In the genomic region with DNA sequence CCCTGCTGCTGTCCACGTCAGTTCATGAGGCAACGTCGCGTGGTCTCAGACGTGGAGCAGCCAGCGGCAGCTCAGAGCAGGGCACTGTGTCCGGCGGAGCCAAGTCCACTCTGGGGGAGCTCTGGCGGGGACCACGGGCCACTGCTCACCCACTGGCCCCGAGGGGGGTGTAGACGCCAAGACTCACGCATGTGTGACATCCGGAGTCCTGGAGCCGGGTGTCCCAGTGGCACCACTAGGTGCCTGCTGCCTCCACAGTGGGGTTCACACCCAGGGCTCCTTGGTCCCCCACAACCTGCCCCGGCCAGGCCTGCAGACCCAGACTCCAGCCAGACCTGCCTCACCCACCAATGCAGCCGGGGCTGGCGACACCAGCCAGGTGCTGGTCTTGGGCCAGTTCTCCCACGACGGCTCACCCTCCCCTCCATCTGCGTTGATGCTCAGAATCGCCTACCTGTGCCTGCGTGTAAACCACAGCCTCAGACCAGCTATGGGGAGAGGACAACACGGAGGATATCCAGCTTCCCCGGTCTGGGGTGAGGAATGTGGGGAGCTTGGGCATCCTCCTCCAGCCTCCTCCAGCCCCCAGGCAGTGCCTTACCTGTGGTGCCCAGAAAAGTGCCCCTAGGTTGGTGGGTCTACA, we compare ENCODE assay signal across 20 cellular contexts. TPM values are rescaled to one million over a fixed set of nuclear protein-coding genes. Genes with fewer than 3 reads are reported as not detected.
DNase-seq lines count a peak whose midpoint lies in the region; ATAC-seq and TF ChIP-seq lines count a peak whose summit lies in the region.
"Had no signal": no experiment of that assay in that cellular context is flagged by ENCODE, and none has a peak within 500 bp of the region (broad histone marks: within the 10 kb centered on the region; RNA-seq: fewer than 3 reads in every experiment).

No MANE protein-coding gene starts in this region.

- no peak overlapping the region for H3K4me3 Mint-ChIP-seq in dendritic cell treated with granulocyte-macrophage colony-stimulating factor and Interleukin-4, amounts not matched to agents 40 ng/mL and 50 ng/mL, for 4 days
- no peak overlapping the region for H3K4me3 Mint-ChIP-seq in nephron progenitor cell

- no peaks in the 10 kb centered on the region for H3K4me1 ChIP-seq in cardiac muscle cell (ENCODE audit: low read depth)
- peaks cover 0 to 14% of the 10 kb centered on the region in 2 donors for H3K4me1 ChIP-seq in right atrium auricular region
- peaks cover 16% of the 10 kb centered on the region for H3K4me1 ChIP-seq in upper lobe of right lung
- peaks cover 9% of the 10 kb centered on the region for H3K4me1 ChIP-seq in testis
- H3K4me1 ChIP-seq: BE2C had no signal

- peak overlapping the region; percentile 17 for H3K27ac ChIP-seq in cardiac muscle cell
- no peak overlapping the region for H3K27ac ChIP-seq in right atrium auricular region
- H3K27ac ChIP-seq in upper lobe of right lung, result no peak overlapping the region
- H3K27ac ChIP-seq in testis, result no peak overlapping the region

- DNase-seq in cardiac muscle cell (ENCODE audit: low read depth in 1 of 2, low spot score in 1 of 2) (no peak), right atrium auricular region (ENCODE audit: low spot score) (no peak), nephron progenitor cell (no peak), upper lobe of right lung (peak; percentile 70), testis (no peak)
- DNase-seq: BE2C; CD4-positive, CD25-positive, alpha-beta regulatory T cell; COR-L47; GF-D8; KG1; NCI-H1105 treated with DMSO at 0.1 percent for 48 hours; NCI-H1694; NCI-H2081 treated with DMSO at 0.1 percent for 48 hours; OCI-M1; SIG-M5 had no signal

- no peak for TF ChIP-seq POLR2A in testis (IDR thresholded peaks at IDR 0.05)

- H3K36me3 ChIP-seq in cardiac muscle cell (no peaks in the 10 kb centered on the region), right atrium auricular region (peaks cover 14% of the 10 kb centered on the region), upper lobe of right lung (no peaks in the 10 kb centered on the region), testis (ENCODE audit: low read depth, missing control alignments) (no peaks in the 10 kb centered on the region)
- H3K36me3 ChIP-seq: BE2C, HAP-1 had no signal

- H3K4me3 ChIP-seq in cardiac muscle cell, result no peak overlapping the region
- no peak overlapping the region for H3K4me3 ChIP-seq in right atrium auricular region
- H3K4me3 ChIP-seq in upper lobe of right lung, result no peak overlapping the region
- H3K4me3 ChIP-seq in testis, result no peak overlapping the region
- H3K4me3 ChIP-seq: HAP-1 had no signal

- H3K9me3 ChIP-seq in cardiac muscle cell (ENCODE audit: low read depth), result no peaks in the 10 kb centered on the region
- no peaks in the 10 kb centered on the region for H3K9me3 ChIP-seq in right atrium auricular region
- no peaks in the 10 kb centered on the region for H3K9me3 ChIP-seq in upper lobe of right lung
- H3K9me3 ChIP-seq in testis, result no peaks in the 10 kb centered on the region
- H3K9me3 ChIP-seq: BE2C, HAP-1 had no signal

- no peaks in the 10 kb centered on the region for H3K9me3 Mint-ChIP-seq in dendritic cell treated with granulocyte-macrophage colony-stimulating factor and Interleukin-4, amounts not matched to agents 40 ng/mL and 50 ng/mL, for 4 days
- H3K9me3 Mint-ChIP-seq in nephron progenitor cell, result no peaks in the 10 kb centered on the region

- ATAC-seq in upper lobe of right lung (no peak), HG02610 (IDR thresholded peaks at IDR 0.05; ENCODE audit: unreplicated experiment) (no peak)

- peaks cover 19% of the 10 kb centered on the region for H3K4me1 Mint-ChIP-seq in dendritic cell treated with granulocyte-macrophage colony-stimulating factor and Interleukin-4, amounts not matched to agents 40 ng/mL and 50 ng/mL, for 4 days (ENCODE audit: low read depth)
- H3K4me1 Mint-ChIP-seq in nephron progenitor cell, result peaks cover 14% of the 10 kb centered on the region

- H3K36me3 Mint-ChIP-seq in dendritic cell treated with granulocyte-macrophage colony-stimulating factor and Interleukin-4, amounts not matched to agents 40 ng/mL and 50 ng/mL, for 4 days (ENCODE audit: low read depth), result peaks cover 6% of the 10 kb centered on the region
- no peaks in the 10 kb centered on the region for H3K36me3 Mint-ChIP-seq in nephron progenitor cell (ENCODE audit: low read depth)
- H3K36me3 Mint-ChIP-seq: CD4-positive, CD25-positive, alpha-beta regulatory T cell had no signal

- no peak for TF ChIP-seq CTCF in cardiac muscle cell (IDR thresholded peaks at IDR 0.05; ENCODE audit: low read depth, low read length)
- no peak for TF ChIP-seq CTCF in right atrium auricular region (IDR thresholded peaks at IDR 0.05)
- no peak for TF ChIP-seq CTCF in nephron progenitor cell (IDR thresholded peaks at IDR 0.05)
- TF ChIP-seq CTCF in upper lobe of right lung (IDR thresholded peaks at IDR 0.05), result no peak
- no peak for TF ChIP-seq CTCF in testis (IDR thresholded peaks at IDR 0.05)

- H3K27me3 Mint-ChIP-seq in dendritic cell treated with granulocyte-macrophage colony-stimulating factor and Interleukin-4, amounts not matched to agents 40 ng/mL and 50 ng/mL, for 4 days, result peaks cover 12% of the 10 kb centered on the region
- peaks cover 8% of the 10 kb centered on the region for H3K27me3 Mint-ChIP-seq in nephron progenitor cell (ENCODE audit: low read depth, poor library complexity)
- H3K27me3 Mint-ChIP-seq: CD4-positive, CD25-positive, alpha-beta regulatory T cell had no signal

- H3K27ac Mint-ChIP-seq in dendritic cell treated with granulocyte-macrophage colony-stimulating factor and Interleukin-4, amounts not matched to agents 40 ng/mL and 50 ng/mL, for 4 days, result peak overlapping the region; percentile 13
- peak overlapping the region; percentile 39 for H3K27ac Mint-ChIP-seq in nephron progenitor cell

- intact Hi-C loops in dendritic cell treated with granulocyte-macrophage colony-stimulating factor and Interleukin-4, amounts not matched to agents 40 ng/mL and 50 ng/mL, for 4 days (cut with micrococcal nuclease), result no loop called here
- intact Hi-C loops in upper lobe of right lung (cut with DNase I) (no loop called here), testis (cut with DNase I; ENCODE audit: low total_unique reads) (no loop called here)

- 64 to 75% methylated on average over 7 to 20 of the region's 25 CpGs for WGBS in testis, 2 donors

- no peaks in the 10 kb centered on the region for H3K27me3 ChIP-seq in cardiac muscle cell
- H3K27me3 ChIP-seq in right atrium auricular region, result no peaks in the 10 kb centered on the region
- H3K27me3 ChIP-seq in upper lobe of right lung, result no peaks in the 10 kb centered on the region
- no peaks in the 10 kb centered on the region for H3K27me3 ChIP-seq in testis

RNA-seq across cellular contexts. Expression of gene FSTL3, which starts 6.6 kb away (rescaled TPM):
- total RNA-seq in cardiac muscle cell, result 44.4 and 46.9 TPM in 2 replicates
- 33.0 and 34.7 TPM in 2 replicates for polyA plus RNA-seq in cardiac muscle cell
- total RNA-seq in right atrium auricular region, result 100 to 1,000 TPM in 1 of 2 donors, 10 to 100 TPM in 1; 64.4 to 437 TPM
- total RNA-seq in upper lobe of right lung, result 114 TPM
- 100 to 1,000 TPM; 343 to 397 TPM for total RNA-seq in testis
- 98.6 TPM for polyA plus RNA-seq in testis (ENCODE audit: insufficient read depth, low read depth, low replicate concordance)

RNA-seq across cellular contexts. Expression of gene PRSS57, which starts 12.5 kb away (rescaled TPM):
- not detected in 2 replicates for total RNA-seq in cardiac muscle cell
- 0.22 TPM in 1 of 2 replicates, not detected in the other for polyA plus RNA-seq in cardiac muscle cell
- total RNA-seq in right atrium auricular region, result not detected
- not detected for total RNA-seq in upper lobe of right lung
- not detected for total RNA-seq in testis
- polyA plus RNA-seq in testis (ENCODE audit: insufficient read depth, low read depth, low replicate concordance), result not detected
- total RNA-seq: NCI-H460, RPMI7951 had no signal
- polyA plus RNA-seq: CD4-positive, CD25-positive, alpha-beta regulatory T cell had no signal

RNA-seq across cellular contexts. Expression of gene RNF126, which starts 19.8 kb away (rescaled TPM):
- total RNA-seq in cardiac muscle cell, result 76.6 and 78.5 TPM in 2 replicates
- 88.7 and 92.1 TPM in 2 replicates for polyA plus RNA-seq in cardiac muscle cell
- total RNA-seq in right atrium auricular region, result 10 to 100 TPM; 53.3 to 68.5 TPM
- total RNA-seq in upper lobe of right lung, result 32.9 TPM
- 100 to 1,000 TPM; 148 to 158 TPM for total RNA-seq in testis
- polyA plus RNA-seq in testis (ENCODE audit: insufficient read depth, low read depth, low replicate concordance), result 107 TPM

RNA-seq across cellular contexts. Expression of gene PALM, which starts 25.9 kb away (rescaled TPM):
- total RNA-seq in cardiac muscle cell (63.5 and 105 TPM in 2 replicates), right atrium auricular region (10 to 100 TPM; 28.7 to 64.9 TPM), upper lobe of right lung (56.9 TPM), testis (10 to 100 TPM; 35.5 to 47.8 TPM)
- polyA plus RNA-seq in cardiac muscle cell (23.0 and 33.0 TPM in 2 replicates), testis (ENCODE audit: insufficient read depth, low read depth, low replicate concordance) (46.4 TPM)
- total RNA-seq: CD4-positive, CD25-positive, alpha-beta regulatory T cell; RPMI7951 had no signal
- polyA plus RNA-seq: CD4-positive, CD25-positive, alpha-beta regulatory T cell had no signal

RNA-seq across cellular contexts. Expression of gene FGF22, which starts 43.1 kb away (rescaled TPM):
- not detected in 2 replicates for total RNA-seq in cardiac muscle cell
- polyA plus RNA-seq in cardiac muscle cell, result 0.92 TPM in 1 of 2 replicates, not detected in the other
- under 1 TPM; 0.35 to 0.37 TPM for total RNA-seq in right atrium auricular region
- 0.52 TPM for total RNA-seq in upper lobe of right lung
- total RNA-seq in testis, result 1 to 10 TPM; 1.8 to 3.1 TPM
- 2.6 TPM for polyA plus RNA-seq in testis (ENCODE audit: insufficient read depth, low read depth, low replicate concordance)
- total RNA-seq: NCI-H460, RPMI7951 had no signal
